ENCODE assay signal across 36 cellular contexts in the genomic region with DNA sequence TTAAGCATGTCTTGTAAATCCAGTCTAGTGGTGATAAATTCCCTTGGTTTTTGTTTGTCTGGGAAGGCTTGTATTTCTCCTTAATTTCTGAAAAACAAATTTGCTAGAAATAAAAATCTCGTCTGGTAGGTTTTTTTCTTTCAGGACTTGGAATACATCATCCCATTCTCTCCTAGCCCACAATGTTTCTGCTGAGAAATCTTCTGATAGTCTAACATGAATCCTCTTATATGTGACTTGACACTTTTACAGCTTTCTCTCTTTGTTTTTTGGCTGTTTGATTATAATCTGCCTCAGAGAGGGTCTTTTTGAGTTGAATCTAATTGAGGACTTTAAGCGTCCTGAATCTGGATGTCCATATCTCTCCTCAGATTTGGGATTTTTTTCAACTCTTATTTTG.
"Had no signal": no experiment of that assay in that cellular context is flagged by ENCODE, and none has a peak within 500 bp of the region (broad histone marks: within the 10 kb centered on the region; RNA-seq: fewer than 3 reads in every experiment).

No MANE protein-coding gene starts in this region.

- H3K4me3 ChIP-seq: ascending aorta, cardiac muscle cell had no signal

- H3K27ac Mint-ChIP-seq: activated B cell treated with CpG ODN at 0.5 μM for 24 hours; activated CD4-positive, alpha-beta memory T cell treated with anti-CD3 and anti-CD28 coated beads for 36 hours; activated CD4-positive, alpha-beta T cell treated with anti-CD3 and anti-CD28 coated beads, Interleukin-2, amount 10 ng/mL, durations not matched to agents 24 days and 14 days; activated CD8-positive, alpha-beta T cell treated with anti-CD3 and anti-CD28 coated beads for 36 hours; activated naive CD4-positive, alpha-beta T cell treated with anti-CD3 and anti-CD28 coated beads for 36 hours; activated naive CD4-positive, alpha-beta T cell treated with anti-CD3 and anti-CD28 coated beads, Interleukin-2, amount 50 U/mL, for 72 hours; activated naive CD8-positive, alpha-beta T cell treated with anti-CD3 and anti-CD28 coated beads for 36 hours; activated T-cell treated with anti-CD3 and anti-CD28 coated beads, Interleukin-2, amount 50 U/mL, for 72 hours; activated T-helper 1 cell treated with anti-CD3 and anti-CD28 coated beads, Interleukin-12 subunit alpha, Interleukin-12 subunit beta, Interleukin-2, Interleukin-4 antibody, amounts not matched to agents 30 ng/mL and 10 ng/mL and 1 ng/mL, durations not matched to agents 14 hours and 24 hours and 36 hours; activated T-helper 17 cell treated with anti-CD3 and anti-CD28 coated beads, Interleukin-2, amount 50 U/mL, for 72 hours; brain; T-helper 1 cell treated with Interleukin-12 subunit alpha and Interleukin-12 subunit beta and Interleukin-4 antibody, amounts not matched to agents 30 μg/mL and 1 μg/mL, for 36 hours; T-helper 2 cell treated with Interferon-gamma antibody and Interleukin-4, amounts not matched to agents 5 μg/mL and 100 μg/mL, for 36 hours had no signal

- DNase-seq: activated B cell treated with CpG ODN at 0.5 μM for 24 hours; activated CD4-positive, alpha-beta memory T cell treated with anti-CD3 and anti-CD28 coated beads for 36 hours; activated CD4-positive, alpha-beta T cell treated with anti-CD3 and anti-CD28 coated beads for 4 hours; activated CD4-positive, alpha-beta T cell treated with anti-CD3 and anti-CD28 coated beads, Interleukin-2, amount 10 ng/mL, durations not matched to agents 24 days and 14 days; activated CD4-positive, alpha-beta T cell treated with anti-CD3 and anti-CD28 coated beads, Interleukin-2, amount 50 U/mL, for 1 hour; activated CD4-positive, alpha-beta T cell treated with anti-CD3 and anti-CD28 coated beads, Interleukin-2, amount 50 U/mL, for 4 hours; activated CD4-positive, CD25-positive, alpha-beta regulatory T cell treated with anti-CD3 and anti-CD28 coated beads, Interleukin-2, amount 50 U/mL, for 72 hours; activated CD8-positive, alpha-beta memory T cell treated with anti-CD3 and anti-CD28 coated beads, Interleukin-2, amount 50 U/mL, for 4 hours; activated CD8-positive, alpha-beta T cell treated with anti-CD3 and anti-CD28 coated beads for 36 hours; activated effector memory CD4-positive, alpha-beta T cell treated with anti-CD3 and anti-CD28 coated beads, Interleukin-2, amount 50 U/mL, for 16 hours; activated gamma-delta T cell treated with Interleukin-2 at 50 U/mL for 16 hours; activated naive CD4-positive, alpha-beta T cell; activated naive CD4-positive, alpha-beta T cell treated with anti-CD3 and anti-CD28 coated beads for 36 hours; activated naive CD4-positive, alpha-beta T cell treated with anti-CD3 and anti-CD28 coated beads, Interleukin-2, amount 50 U/mL, for 16 hours; activated naive CD8-positive, alpha-beta T cell treated with anti-CD3 and anti-CD28 coated beads for 36 hours; activated T-cell treated with anti-CD3 and anti-CD28 coated beads for 4 hours; activated T-cell treated with anti-CD3 and anti-CD28 coated beads, Interleukin-2, amount 50 U/mL, for 1 hour; activated T-cell treated with anti-CD3 and anti-CD28 coated beads, Interleukin-2, amount 50 U/mL, for 4 hours; activated T-cell treated with anti-CD3 and anti-CD28 coated beads, Interleukin-2, amount 50 U/mL, for 72 hours; amygdala; anterior cingulate cortex; caudate nucleus; cerebellar nuclear complex; T-helper 1 cell; T-helper 2 cell; T-helper 9 cell had no signal

- H3K4me1 ChIP-seq: ascending aorta had no signal

- H3K4me3 Mint-ChIP-seq: activated B cell treated with CpG ODN at 0.5 μM for 24 hours; activated CD4-positive, alpha-beta memory T cell treated with anti-CD3 and anti-CD28 coated beads for 36 hours; activated CD4-positive, alpha-beta T cell treated with anti-CD3 and anti-CD28 coated beads, Interleukin-2, amount 10 ng/mL, durations not matched to agents 24 days and 14 days; activated CD8-positive, alpha-beta T cell treated with anti-CD3 and anti-CD28 coated beads for 36 hours; activated naive CD4-positive, alpha-beta T cell treated with anti-CD3 and anti-CD28 coated beads for 36 hours; activated naive CD8-positive, alpha-beta T cell treated with anti-CD3 and anti-CD28 coated beads for 36 hours; activated T-cell treated with anti-CD3 and anti-CD28 coated beads, Interleukin-2, amount 50 U/mL, for 4 hours; activated T-cell treated with anti-CD3 and anti-CD28 coated beads, Interleukin-2, amount 50 U/mL, for 72 hours; activated T-helper 1 cell treated with anti-CD3 and anti-CD28 coated beads, Interleukin-12 subunit alpha, Interleukin-12 subunit beta, Interleukin-2, Interleukin-4 antibody, amounts not matched to agents 30 ng/mL and 10 ng/mL and 1 ng/mL, durations not matched to agents 14 hours and 24 hours and 36 hours; activated T-helper 17 cell treated with anti-CD3 and anti-CD28 coated beads, Interleukin-2, amount 50 U/mL, for 72 hours; brain; central memory CD8-positive, alpha-beta T cell; T-helper 1 cell treated with Interleukin-12 subunit alpha and Interleukin-12 subunit beta and Interleukin-4 antibody, amounts not matched to agents 30 μg/mL and 1 μg/mL, for 36 hours; T-helper 2 cell treated with Interferon-gamma antibody and Interleukin-4, amounts not matched to agents 5 μg/mL and 100 μg/mL, for 36 hours had no signal

- H3K36me3 ChIP-seq: ascending aorta, cardiac muscle cell had no signal

- H3K9me3 ChIP-seq: ascending aorta had no signal

- H3K27me3 ChIP-seq: ascending aorta, cardiac muscle cell had no signal

- H3K4me1 Mint-ChIP-seq: activated B cell treated with CpG ODN at 0.5 μM for 24 hours; activated CD4-positive, alpha-beta T cell treated with anti-CD3 and anti-CD28 coated beads, Interleukin-2, amount 10 ng/mL, durations not matched to agents 24 days and 14 days; activated T-helper 17 cell treated with anti-CD3 and anti-CD28 coated beads, Interleukin-2, amount 50 U/mL, for 72 hours; central memory CD8-positive, alpha-beta T cell had no signal

- ATAC-seq: activated CD8-positive, alpha-beta T cell treated with anti-CD3 and anti-CD28 coated beads for 36 hours; activated naive CD4-positive, alpha-beta T cell treated with anti-CD3 and anti-CD28 coated beads, Interleukin-2, amount 50 U/mL, for 72 hours; activated T-cell treated with anti-CD3 and anti-CD28 coated beads, Interleukin-2, amount 50 U/mL, for 4 hours; activated T-cell treated with anti-CD3 and anti-CD28 coated beads, Interleukin-2, amount 50 U/mL, for 72 hours; activated T-helper 17 cell treated with anti-CD3 and anti-CD28 coated beads, Interleukin-2, amount 50 U/mL, for 72 hours had no signal

- H3K27ac ChIP-seq: ascending aorta, cardiac muscle cell, VCaP had no signal

- H3K36me3 Mint-ChIP-seq: activated CD4-positive, alpha-beta memory T cell treated with anti-CD3 and anti-CD28 coated beads for 36 hours; activated naive CD8-positive, alpha-beta T cell treated with anti-CD3 and anti-CD28 coated beads for 36 hours had no signal
